In genomic region chr9:93260290-93261066, GRCh38 we compare ENCODE assay signal across 25 cellular contexts.
A peak's percentile ranks its signal among the peaks of the same experiment; 100 is the strongest.
DNase-seq lines count a peak whose midpoint lies in the region; ATAC-seq, FAIRE-seq and TF ChIP-seq lines count a peak whose summit lies in the region.
"Had no signal": no experiment of that assay in that cellular context is flagged by ENCODE, and none has a peak within 500 bp of the region (broad histone marks: within the 10 kb centered on the region; RNA-seq: fewer than 3 reads in every experiment).

No MANE protein-coding gene starts in this region.

- H3K9me3 Mint-ChIP-seq in activated T-helper 17 cell treated with anti-CD3 and anti-CD28 coated beads, Interleukin-2, amount 50 U/mL, for 72 hours: no peaks in the 10 kb centered on the region
- H3K9me3 Mint-ChIP-seq: T-cell had no signal

- intact Hi-C loops in colonic mucosa (cut with DNase I): no loop called here

- no peak for FAIRE-seq in GM12891 (lab: Jason Lieb, UNC)
- FAIRE-seq: GM12878 had no signal

- H3K27me3 Mint-ChIP-seq in activated T-helper 17 cell treated with anti-CD3 and anti-CD28 coated beads, Interleukin-2, amount 50 U/mL, for 72 hours: no peaks in the 10 kb centered on the region

- TF ChIP-seq POLR2A in GM12891 (IDR thresholded peaks at IDR 0.05; ENCODE audit: low read depth, low read length): no peak

- ATAC-seq in activated T-helper 17 cell treated with anti-CD3 and anti-CD28 coated beads, Interleukin-2, amount 50 U/mL, for 72 hours (replicated peaks): no peak
- ATAC-seq: GM12878, HCT116, lower lobe of right lung, T-cell had no signal

- DNase-seq in activated CD8-positive, alpha-beta memory T cell treated with anti-CD3 and anti-CD28 coated beads for 24 hours: peak; percentile 40
- DNase-seq in activated CD8-positive, alpha-beta memory T cell treated with anti-CD3 and anti-CD28 coated beads, Interleukin-2, amount 50 U/mL, for 4 hours: no peak
- peak; percentile 5 for DNase-seq in GM12891 (ENCODE audit: insufficient read length, low spot score)
- DNase-seq in colonic mucosa: peak; percentile 16
- no peak for DNase-seq in SHP77 (lab: John Stamatoyannopoulos, UW)
- no peak for DNase-seq in amygdala (lab: John Stamatoyannopoulos, UW)
- DNase-seq: activated naive CD4-positive, alpha-beta T cell treated with Interleukin-2 at 50 U/mL for 16 hours; cerebellar nuclear complex; effector CD4-positive, alpha-beta T cell; GF-D8; Kasumi-1; NCI-H1092; NCI-H2029; NCI-H446; occipital lobe; stimulated activated CD4-positive, alpha-beta T cell treated with anti-CD3 and anti-CD28 coated beads, Interleukin-4, amount 100 ng/mL, for 1 hour had no signal

- no peak overlapping the region for H3K4me3 ChIP-seq in colonic mucosa
- no peak overlapping the region for H3K4me3 ChIP-seq in skeletal muscle tissue (ENCODE audit: low read length in 3 of 3)
- H3K4me3 ChIP-seq: ascending aorta; BLaER1 treated with 17β-estradiol and CSF1 and Interleukin-3, amounts not matched to agents 10 nM and 100 nM; GM12878; lower lobe of right lung; uterus had no signal

- H3K27me3 ChIP-seq in colonic mucosa: no peaks in the 10 kb centered on the region
- no peaks in the 10 kb centered on the region for H3K27me3 ChIP-seq in skeletal muscle tissue (ENCODE audit: control insufficient read depth in 3 of 3, insufficient read depth in 3 of 3, low read length in 3 of 3)
- H3K27me3 ChIP-seq: ascending aorta; BLaER1 treated with 17β-estradiol and CSF1 and Interleukin-3, amounts not matched to agents 10 nM and 100 nM; uterus had no signal

- no peak overlapping the region for H3K4me3 Mint-ChIP-seq in activated T-helper 17 cell treated with anti-CD3 and anti-CD28 coated beads, Interleukin-2, amount 50 U/mL, for 72 hours
- H3K4me3 Mint-ChIP-seq: T-cell had no signal

- H3K9ac ChIP-seq in colonic mucosa (ENCODE audit: low read depth in 2 of 2, low read length in 2 of 2) (no peak overlapping the region), skeletal muscle tissue (ENCODE audit: low read depth in 1 of 3, low read length in 3 of 3) (peak overlapping the region in 2 of 3 donors; percentile 51 to 75)
- H3K9ac ChIP-seq: BLaER1 treated with 17β-estradiol and CSF1 and Interleukin-3, amounts not matched to agents 10 nM and 100 nM had no signal

- no peaks in the 10 kb centered on the region for H3K4me1 Mint-ChIP-seq in activated T-helper 17 cell treated with anti-CD3 and anti-CD28 coated beads, Interleukin-2, amount 50 U/mL, for 72 hours

- H3K4me1 ChIP-seq in colonic mucosa (no peaks in the 10 kb centered on the region), skeletal muscle tissue (ENCODE audit: control insufficient read depth in 3 of 3, insufficient read depth in 3 of 3, low read length in 3 of 3) (peaks cover 31 to 62% (median 38%) of the 10 kb centered on the region in 3 donors)
- H3K4me1 ChIP-seq: ascending aorta, lower lobe of right lung, uterus had no signal

- H3K36me3 ChIP-seq in colonic mucosa (no peaks in the 10 kb centered on the region), skeletal muscle tissue (ENCODE audit: control insufficient read depth in 3 of 3, insufficient read depth in 3 of 3, low read length in 3 of 3) (peaks cover 8 to 15% (median 9%) of the 10 kb centered on the region in 3 donors)
- H3K36me3 ChIP-seq: ascending aorta; BLaER1 treated with 17β-estradiol and CSF1 and Interleukin-3, amounts not matched to agents 10 nM and 100 nM; lower lobe of right lung; uterus had no signal

- H3K27ac ChIP-seq in colonic mucosa (no peak overlapping the region), skeletal muscle tissue (ENCODE audit: low read depth, low read length) (no peak overlapping the region)
- H3K27ac ChIP-seq: ascending aorta; BLaER1 treated with 17β-estradiol and CSF1 and Interleukin-3, amounts not matched to agents 10 nM and 100 nM; lower lobe of right lung; uterus had no signal

- no peak for TF ChIP-seq CTCF in colonic mucosa (IDR thresholded peaks at IDR 0.05)

- no peaks in the 10 kb centered on the region for H3K36me3 Mint-ChIP-seq in activated T-helper 17 cell treated with anti-CD3 and anti-CD28 coated beads, Interleukin-2, amount 50 U/mL, for 72 hours (ENCODE audit: low read depth)
- H3K36me3 Mint-ChIP-seq: T-cell had no signal

- H3K9me3 ChIP-seq in colonic mucosa: no peaks in the 10 kb centered on the region
- no peaks in the 10 kb centered on the region for H3K9me3 ChIP-seq in skeletal muscle tissue (ENCODE audit: control insufficient read depth in 3 of 3, low read length in 3 of 3)
- H3K9me3 ChIP-seq: ascending aorta; BLaER1 treated with 17β-estradiol and CSF1 and Interleukin-3, amounts not matched to agents 10 nM and 100 nM; lower lobe of right lung; uterus had no signal

- no peak overlapping the region for H3K27ac Mint-ChIP-seq in activated T-helper 17 cell treated with anti-CD3 and anti-CD28 coated beads, Interleukin-2, amount 50 U/mL, for 72 hours
- H3K27ac Mint-ChIP-seq: T-cell had no signal

TF ChIP-seq in GM12891, 5 proteins besides CTCF, POLR2A, EP300 and RAD21:
- TF ChIP-seq POLR2AphosphoS5 (IDR thresholded peaks at IDR 0.05; ENCODE audit: low read depth, low read length): no peak
- no peak for TF ChIP-seq TAF1 (IDR thresholded peaks at IDR 0.05; ENCODE audit: low read depth, low read length)
- TF ChIP-seq PAX5 (IDR thresholded peaks at IDR 0.05; ENCODE audit: insufficient read depth, low read length, severe bottlenecking): no peak
- no peak for TF ChIP-seq SPI1 (IDR thresholded peaks at IDR 0.05; ENCODE audit: low read depth, low read length)
- TF ChIP-seq POU2F2 (IDR thresholded peaks at IDR 0.05; ENCODE audit: low read depth, low read length): no peak
TF ChIP-seq in GM12891: peak in this region for 0.

Comparison
In these comparisons a context has a peak if more than half of its experiments do, and no peak if none do; other contexts are left out.
1. DNase-seq: peak in activated CD8-positive, alpha-beta memory T cell treated with anti-CD3 and anti-CD28 coated beads for 24 hours (single experiment), GM12891 (single experiment) and colonic mucosa (single experiment); none in activated CD8-positive, alpha-beta memory T cell treated with anti-CD3 and anti-CD28 coated beads, Interleukin-2, amount 50 U/mL, for 4 hours (single experiment), SHP77 (0 of 2) and amygdala (0 of 56).
2. H3K9ac ChIP-seq: peak in skeletal muscle tissue (2 of 3); none in colonic mucosa (0 of 2).